Comparison of ENCODE assay signal across 11 cellular contexts in genomic region chr14:100165825-100166520, GRCh38. TPM values are rescaled to one million over a fixed set of nuclear protein-coding genes. Genes with fewer than 3 reads are reported as not detected.
DNase-seq lines count a peak whose midpoint lies in the region; ATAC-seq and TF ChIP-seq lines count a peak whose summit lies in the region.
"Had no signal": no experiment of that assay in that cellular context is flagged by ENCODE, and none has a peak within 500 bp of the region (broad histone marks: within the 10 kb centered on the region; RNA-seq: fewer than 3 reads in every experiment).

No MANE protein-coding gene starts in this region.

- DNase-seq in Calu3 (no peak), RWPE2 (ENCODE audit: low spot score) (peak; percentile 64), fibroblast of lung (ENCODE audit: low read depth in 2 of 2) (no peak), gastrocnemius medialis (no peak), NCI-H82 (lab: John Stamatoyannopoulos, UW) (no peak)
- DNase-seq: midbrain, NCI-H446 treated with DMSO at 0.1 percent for 48 hours had no signal

- H3K27ac ChIP-seq in RWPE2 (ENCODE audit: poor library complexity, severe bottlenecking) (no peak overlapping the region), fibroblast of lung (ENCODE audit: insufficient read depth, low read length) (no peak overlapping the region), gastrocnemius medialis (no peak overlapping the region)

- no peak overlapping the region for H2AFZ ChIP-seq in fibroblast of lung (ENCODE audit: low read length)

- no peaks in the 10 kb centered on the region for H3K79me2 ChIP-seq in fibroblast of lung (ENCODE audit: control insufficient read depth, insufficient read depth, low read length)

- no peak for TF ChIP-seq POLR2A in gastrocnemius medialis (IDR thresholded peaks at IDR 0.05)

- H4K20me1 ChIP-seq in fibroblast of lung (ENCODE audit: control insufficient read depth, extremely low read depth, insufficient read depth, low read length), result no peaks in the 10 kb centered on the region

- H3K36me3 Mint-ChIP-seq in Calu3 (ENCODE audit: insufficient read depth, unreplicated experiment), result no peaks in the 10 kb centered on the region

- H3K27me3 ChIP-seq in RWPE2 (ENCODE audit: insufficient read depth, poor library complexity, severe bottlenecking) (peaks cover 5% of the 10 kb centered on the region), fibroblast of lung (ENCODE audit: control insufficient read depth, insufficient read depth, low read length) (peaks cover 4% of the 10 kb centered on the region), gastrocnemius medialis (peaks cover 7 to 23% (median 20%) of the 10 kb centered on the region in 3 donors)

- H3K4me1 ChIP-seq in RWPE2 (ENCODE audit: insufficient read depth, poor library complexity, severe bottlenecking) (no peaks in the 10 kb centered on the region), fibroblast of lung (ENCODE audit: control insufficient read depth, extremely low read depth, insufficient read depth, low read length) (no peaks in the 10 kb centered on the region), gastrocnemius medialis (no peaks in the 10 kb centered on the region)

- no peak overlapping the region for H3K4me3 ChIP-seq in RWPE2 (ENCODE audit: severe bottlenecking)
- H3K4me3 ChIP-seq in fibroblast of lung (replicated peaks in 1 of 4; ENCODE audit: control extremely low read depth in 1 of 4, insufficient read depth in 1 of 4, low read depth in 3 of 4, low read length in 4 of 4), result no peak overlapping the region
- H3K4me3 ChIP-seq in gastrocnemius medialis, result peak overlapping the region in 3 of 4 donors; percentile 1 to 27 (median 18)

- H3K4me1 Mint-ChIP-seq in Calu3 (ENCODE audit: low read depth, unreplicated experiment), result no peaks in the 10 kb centered on the region

- no peaks in the 10 kb centered on the region for H3K9me3 ChIP-seq in RWPE2 (ENCODE audit: severe bottlenecking)
- H3K9me3 ChIP-seq in fibroblast of lung (ENCODE audit: control insufficient read depth, insufficient read depth, low read depth, low read length), result no peaks in the 10 kb centered on the region
- no peaks in the 10 kb centered on the region for H3K9me3 ChIP-seq in gastrocnemius medialis

- TF ChIP-seq CTCF in Calu3 (IDR thresholded peaks at IDR 0.05; ENCODE audit: unreplicated experiment), result no peak
- TF ChIP-seq CTCF in RWPE2 (IDR thresholded peaks at IDR 0.05; ENCODE audit: poor library complexity, severe bottlenecking), result no peak
- TF ChIP-seq CTCF in fibroblast of lung (conservative IDR thresholded peaks at IDR 0.05 in 1 of 2, IDR thresholded peaks at IDR 0.05 in 1 of 2; ENCODE audit: low read depth in 1 of 2, low read length in 2 of 2), result no peak
- no peak for TF ChIP-seq CTCF in gastrocnemius medialis (IDR thresholded peaks at IDR 0.05 in 4 of 5, conservative IDR thresholded peaks at IDR 0.05 in 1 of 5)

- no peak overlapping the region for H3K27ac Mint-ChIP-seq in Calu3 (ENCODE audit: unreplicated experiment)

- no peak; the same call in 2 of the 3 replicates for ATAC-seq in RWPE2 (ENCODE audit: low read depth)
- no peak for ATAC-seq in gastrocnemius medialis
- no peak for ATAC-seq in GM21423 (IDR thresholded peaks at IDR 0.05; ENCODE audit: unreplicated experiment)
- no peak for ATAC-seq in GM18519 (IDR thresholded peaks at IDR 0.05; ENCODE audit: low FRiP score, unreplicated experiment)
- ATAC-seq in HG03159 (IDR thresholded peaks at IDR 0.05; ENCODE audit: unreplicated experiment), result no peak

- H3K36me3 ChIP-seq in RWPE2 (ENCODE audit: low read depth), result no peaks in the 10 kb centered on the region
- H3K36me3 ChIP-seq in fibroblast of lung (ENCODE audit: control insufficient read depth, insufficient read depth, low read length), result no peaks in the 10 kb centered on the region
- H3K36me3 ChIP-seq in gastrocnemius medialis, result no peaks in the 10 kb centered on the region

- H3K4me3 Mint-ChIP-seq in Calu3 (ENCODE audit: low read depth, unreplicated experiment), result peak overlapping the region; percentile 68

- H3K4me2 ChIP-seq in fibroblast of lung (ENCODE audit: extremely low read depth, insufficient read depth, low read length), result peak overlapping the region; percentile 55

- H3K9ac ChIP-seq in fibroblast of lung (ENCODE audit: insufficient read depth, low read length), result no peak overlapping the region

- no TSS peak for BruUV-seq in Calu3 (replicated peaks; lab: Mats Ljungman, UMichigan)

- CTCF ChIA-PET in Calu3 (lab: Charles Lee), result no interaction called here

- in situ Hi-C loops in gastrocnemius medialis (cut with MboI; ENCODE audit: low sequenced_read_pairs in 4 of 4), result no loop called here

- no peaks in the 10 kb centered on the region for H3K9me3 Mint-ChIP-seq in Calu3 (ENCODE audit: low read depth, unreplicated experiment)

- intact Hi-C loops in Calu3 (cut with micrococcal nuclease; ENCODE audit: unreplicated experiment), result no loop called here
- intact Hi-C loops in gastrocnemius medialis (cut with DNase I; ENCODE audit: low total_unique reads), result no loop called here

- H3K27me3 Mint-ChIP-seq in Calu3 (ENCODE audit: unreplicated experiment), result peaks cover 7% of the 10 kb centered on the region

RNA-seq across cellular contexts. Expression of gene DEGS2, which starts 6.5 kb away (rescaled TPM):
- total RNA-seq in Calu3 (2022) (2.5 and 4.3 TPM in 2 replicates), fibroblast of lung (under 0.01 and 0.26 TPM in 2 replicates), gastrocnemius medialis (under 1 TPM in 3 of 4 donors, not detected in 1; 0.22 to 0.75 (median 0.66) TPM)
- not detected in 2 replicates for polyA plus RNA-seq in fibroblast of lung
- 0.13 and 0.21 TPM in 2 replicates for polyA plus RNA-seq in fibroblast of lung (2012)
- polyA minus RNA-seq in fibroblast of lung (ENCODE audit: low replicate concordance), result not detected in 2 replicates
- total RNA-seq: T-helper 1 cell treated with Interleukin-12 subunit alpha and Interleukin-12 subunit beta and Interleukin-4 antibody, amounts not matched to agents 30 ng/mL and 1 ng/mL, for 36 hours had no signal

Comparison
In these comparisons a context has a peak if more than half of its experiments do, and no peak if none do; other contexts are left out.
1. H3K4me3 ChIP-seq: peak in gastrocnemius medialis (3 of 4); none in RWPE2 (single experiment) and fibroblast of lung (0 of 4).